In genomic region chr14:67526676-67527459, GRCh38 we compare ENCODE assay signal across 9 cellular contexts. TPM values are rescaled to one million over a fixed set of nuclear protein-coding genes. Genes with fewer than 3 reads are reported as not detected.
DNase-seq lines count a peak whose midpoint lies in the region; ATAC-seq, FAIRE-seq and TF ChIP-seq lines count a peak whose summit lies in the region.
"Had no signal": no experiment of that assay in that cellular context is flagged by ENCODE, and none has a peak within 500 bp of the region (broad histone marks: within the 10 kb centered on the region; RNA-seq: fewer than 3 reads in every experiment).

No MANE protein-coding gene starts in this region.

- peak; percentile 94 for ATAC-seq in K562
- ATAC-seq in HG02642 (IDR thresholded peaks at IDR 0.05; ENCODE audit: poor library complexity, unreplicated experiment): no peak

- H3K9me3 ChIP-seq in Peyer's patch: no peaks in the 10 kb centered on the region
- H3K9me3 ChIP-seq in K562 (replicated peaks; ENCODE audit: control insufficient read depth, insufficient read depth, low read depth, low read length): no peaks in the 10 kb centered on the region
- H3K9me3 ChIP-seq in spleen: no peaks in the 10 kb centered on the region
- H3K9me3 ChIP-seq: BLaER1 treated with 17β-estradiol and CSF1 and Interleukin-3, amounts not matched to agents 10 nM and 100 nM had no signal

- CTCF ChIA-PET in K562 (lab: Yijun Ruan, JAX; ENCODE audit: low intra/inter-chr PET ratio): interaction anchor here (0.6 to 1.5 kb wide), 3 partner anchors 44 to 1060 kb away, joined by 3 to 5 read pairs (median 3); no protein-coding TSS in a partner anchor

- TF ChIP-seq CTCF in Peyer's patch (IDR thresholded peaks at IDR 0.05): peak in 4 of 6 experiments; percentile 65 to 91 (median 82)
- peak; percentile 75 to 90 (median 86) for TF ChIP-seq CTCF in K562 (IDR thresholded peaks at IDR 0.05 in 2 of 3, conservative IDR thresholded peaks at IDR 0.05 in 1 of 3; ENCODE audit: insufficient read depth in 2 of 3, low read depth in 1 of 3, low read length in 3 of 3)
- peak; percentile 2 to 74 (median 61) for TF ChIP-seq CTCF in spleen (IDR thresholded peaks at IDR 0.05 in 8 of 11, conservative IDR thresholded peaks at IDR 0.05 in 3 of 11)

- peak overlapping the region; percentile 46; the same call in 1 of the 2 replicates for H3K4me2 ChIP-seq in K562 (ENCODE audit: insufficient read depth, low read length)
- H3K4me2 ChIP-seq: BLaER1 treated with 17β-estradiol and CSF1 and Interleukin-3, amounts not matched to agents 10 nM and 100 nM had no signal

- intact Hi-C loops in K562 (cut with micrococcal nuclease) (loop anchor here (1.0 kb wide), 3 partner anchors 29 to 177 kb away; no protein-coding TSS in a partner anchor), spleen (cut with DNase I; ENCODE audit: low total_unique reads) (no loop called here)

- peak overlapping the region; percentile 64 for H2AFZ ChIP-seq in K562 (ENCODE audit: low read depth, low read length)

- H3K4me1 ChIP-seq in Peyer's patch (no peaks in the 10 kb centered on the region), K562 (replicated peaks in 1 of 2; ENCODE audit: control insufficient read depth in 2 of 2, insufficient read depth in 2 of 2, low read length in 2 of 2) (no peaks in the 10 kb centered on the region; a peak in 1 of 5 replicates), spleen (peaks cover 0 to 12% (median 0%) of the 10 kb centered on the region in 6 donors)

- no TSS peak for BruUV-seq in K562 (replicated peaks; lab: Mats Ljungman, UMichigan)

- peak; percentile 88 for FAIRE-seq in K562 (lab: Jason Lieb, UNC)

- H3K36me3 ChIP-seq in Peyer's patch: no peaks in the 10 kb centered on the region
- no peaks in the 10 kb centered on the region for H3K36me3 ChIP-seq in K562 (ENCODE audit: control insufficient read depth, insufficient read depth, low read length)
- H3K36me3 ChIP-seq in spleen: no peaks in the 10 kb centered on the region
- H3K36me3 ChIP-seq: BLaER1 treated with 17β-estradiol and CSF1 and Interleukin-3, amounts not matched to agents 10 nM and 100 nM had no signal

- H3K27me3 ChIP-seq in Peyer's patch: no peaks in the 10 kb centered on the region
- H3K27me3 ChIP-seq in K562 (ENCODE audit: control insufficient read depth in 2 of 2, insufficient read depth in 2 of 2, low read length in 2 of 2): peaks cover 6 to 21% of the 10 kb centered on the region in 2 experiments; a peak in 3 of 5 replicates
- peaks cover 0 to 41% (median 0%) of the 10 kb centered on the region in 7 donors for H3K27me3 ChIP-seq in spleen (replicated peaks in 1 of 7)

- H3K9me1 ChIP-seq in K562 (ENCODE audit: control insufficient read depth, insufficient read depth, low read length): no peaks in the 10 kb centered on the region

- no peaks in the 10 kb centered on the region for H3K79me2 ChIP-seq in K562 (ENCODE audit: control insufficient read depth, insufficient read depth, low read length)

- H3K4me3 ChIP-seq in Peyer's patch (no peak overlapping the region), K562 (no peak overlapping the region), spleen (no peak overlapping the region)
- H3K4me3 ChIP-seq: BLaER1 treated with 17β-estradiol and CSF1 and Interleukin-3, amounts not matched to agents 10 nM and 100 nM had no signal

- in situ Hi-C loops in K562 (cut with MboI): loop anchor here (5.0 kb wide), 1 partner anchor 40 kb away; no protein-coding TSS in a partner anchor

- 33% methylated on average over 5 of the region's 8 CpGs for WGBS in K562 (ENCODE audit: insufficient coverage, low coverage, missing lambda C conversion rate)
- WGBS in spleen, 5 donors: 75 to 86% (median 82%) methylated on average over 8 of the region's 8 CpGs

- H3K27ac ChIP-seq in Peyer's patch (no peak overlapping the region), K562 (ENCODE audit: extremely low read depth, low read depth, low read length) (no peak overlapping the region), spleen (no peak overlapping the region)
- H3K27ac ChIP-seq: BLaER1 treated with 17β-estradiol and CSF1 and Interleukin-3, amounts not matched to agents 10 nM and 100 nM had no signal

- POLR2A ChIA-PET in K562 (lab: Yijun Ruan, JAX): interaction anchor here (0.6 to 1.0 kb wide), 4 partner anchors 13 to 73 kb away, joined by 3 read pairs; partner anchors contain the start of gene PIGH

- no peak for TF ChIP-seq EP300 in Ishikawa (IDR thresholded peaks at IDR 0.05; ENCODE audit: borderline replicate concordance)
- TF ChIP-seq EP300 in K562 (IDR thresholded peaks at IDR 0.05; ENCODE audit: low read length): no peak

- DNase-seq in NK-92 treated with Interleukin-12 subunit alpha and Interleukin-12 subunit beta, amount 100 ng/mL, for 24 hours (lab: John Stamatoyannopoulos, UW): peak; percentile 5
- DNase-seq in NK-92 (lab: John Stamatoyannopoulos, UW; ENCODE audit: unreplicated experiment): no peak
- peak; percentile 40 to 76 (median 56) for DNase-seq in Peyer's patch
- DNase-seq in K562 (ENCODE audit: extremely low read depth in 1 of 4, low spot score in 3 of 4): peak; percentile 49 to 68 (median 54)
- DNase-seq in iPS DF 4.7 (ENCODE audit: extremely low read depth, low spot score): peak; percentile 82
- DNase-seq in spleen: no peak

- TF ChIP-seq RAD21 in Ishikawa (IDR thresholded peaks at IDR 0.05; ENCODE audit: low read depth) (peak; percentile 92), K562 (CRISPR knock-in tag; conservative IDR thresholded peaks at IDR 0.05 in 1 of 2, IDR thresholded peaks at IDR 0.05 in 1 of 2) (peak; percentile 63 to 84)

- no peak overlapping the region for H3K9ac ChIP-seq in K562 (ENCODE audit: insufficient read depth in 1 of 2, low read depth in 2 of 2, low read length in 2 of 2)
- H3K9ac ChIP-seq: BLaER1 treated with 17β-estradiol and CSF1 and Interleukin-3, amounts not matched to agents 10 nM and 100 nM had no signal

- no peaks in the 10 kb centered on the region for H4K20me1 ChIP-seq in K562 (replicated peaks; ENCODE audit: control insufficient read depth, insufficient read depth, low read length)

- TF ChIP-seq POLR2A in Peyer's patch (IDR thresholded peaks at IDR 0.05) (no peak), K562 (conservative IDR thresholded peaks at IDR 0.05) (no peak), spleen (IDR thresholded peaks at IDR 0.05) (no peak)

TF ChIP-seq in Ishikawa, 13 proteins besides CTCF, POLR2A, EP300 and RAD21 (continues in another document):
- TF ChIP-seq YY1 (IDR thresholded peaks at IDR 0.05; ENCODE audit: low read depth): no peak

TF ChIP-seq in K562, 482 proteins besides CTCF, POLR2A, EP300 and RAD21 (continues in another document):
- peak; percentile 30; the same call in 1 of the 2 replicates for TF ChIP-seq SMC3 (conservative IDR thresholded peaks at IDR 0.05; ENCODE audit: insufficient read depth, low read depth, low read length)
- peak; percentile 39; the same call in 1 of the 2 replicates for TF ChIP-seq CTBP1 (IDR thresholded peaks at IDR 0.05; ENCODE audit: borderline replicate concordance)
- TF ChIP-seq PYGO2 (tag; IDR thresholded peaks at IDR 0.05): no peak
- TF ChIP-seq NR1H2 (CRISPR knock-in tag; IDR thresholded peaks at IDR 0.05): no peak
- peak in 1 of 2 experiments; percentile 30; a peak in 2 of 4 replicates for TF ChIP-seq FOXK2 (conservative IDR thresholded peaks at IDR 0.05 in 1 of 2, IDR thresholded peaks at IDR 0.05 in 1 of 2; ENCODE audit: low read depth in 2 of 2)

RNA-seq across cellular contexts. Expression of gene PLEKHH1, which starts 6.2 kb away (rescaled TPM):
- total RNA-seq in Peyer's patch (100 to 1,000 TPM in 2 of 4 donors, 10 to 100 TPM in 2; 68.5 to 142 (median 92.0) TPM), K562 (2014; rRNA removed) (2.1 and 2.5 TPM in 2 replicates), K562 (2014; rRNA removed; fragmentation: Illumina TruSeq; extraction: Trizol) (2.9 and 4.0 TPM in 2 replicates), K562 (2015; rRNA removed; fragmentation: Illumina TruSeq; extraction: Trizol) (1.7 and 2.2 TPM in 2 replicates), K562 (2021) (4.3 and 5.7 TPM in 2 replicates), spleen (1 to 10 TPM; 1.7 to 7.1 (median 5.0) TPM)
- total RNA-seq in K562 (2011; cell fraction: chromatin; rRNA removed; ENCODE audit: low replicate concordance): 52.8 and 57.1 TPM in 2 replicates
- 21.8 and 23.4 TPM in 2 replicates for total RNA-seq in K562 (2011; cell fraction: nucleolus; rRNA removed)
- total RNA-seq in K562 (2011; cell fraction: nucleoplasm; rRNA removed): 31.3 and 43.5 TPM in 2 replicates
- polyA plus RNA-seq in K562 (2011; rRNA removed) (3.7 and 6.6 TPM in 2 replicates), K562 (2014; fragmentation: Illumina TruSeq; extraction: Trizol) (3.6 and 5.1 TPM in 2 replicates), K562 (2014; fragmentation: Nextera tagmentation; extraction: Ambion mirVana) (1 to 10 TPM in 1 of 2 experiments, under 1 TPM in 1; 0.76 to 1.3 TPM), K562 (2014; rRNA removed) (5.9 and 6.2 TPM in 2 replicates), spleen (1 to 10 TPM in 2 of 3 donors, under 1 TPM in 1; 0.56 to 5.1 (median 1.1) TPM)
- polyA plus RNA-seq in K562 (2011; cell fraction: cytosol; rRNA removed): 2.3 and 4.4 TPM in 2 replicates
- polyA plus RNA-seq in K562 (2011; cell fraction: nucleus; rRNA removed): 20.3 and 22.6 TPM in 2 replicates
- 2.3 and 6.1 TPM in 2 replicates for polyA plus RNA-seq in K562 (2012)
- polyA minus RNA-seq in K562 (2011; rRNA and poly(A)+ RNA removed): 3.1 and 5.2 TPM in 2 replicates
- 0.86 and 5.0 TPM in 2 replicates for polyA minus RNA-seq in K562 (2011; cell fraction: cytosol; rRNA and poly(A)+ RNA removed)
- polyA minus RNA-seq in K562 (2011; cell fraction: nucleus; rRNA and poly(A)+ RNA removed): 5.9 and 8.3 TPM in 2 replicates

RNA-seq across cellular contexts. Expression of gene TMEM229B, which starts 38.3 kb away (rescaled TPM):
- total RNA-seq in Peyer's patch (10 to 100 TPM in 3 of 4 donors, 1 to 10 TPM in 1; 8.3 to 39.7 (median 31.7) TPM), K562 (2014; rRNA removed) (not detected in 2 replicates), K562 (2014; rRNA removed; fragmentation: Illumina TruSeq; extraction: Trizol) (not detected in 2 replicates), K562 (2015; rRNA removed; fragmentation: Illumina TruSeq; extraction: Trizol) (not detected in 2 replicates), K562 (2021) (0.11 TPM in 1 of 2 replicates, not detected in the other), spleen (10 to 100 TPM; 20.1 to 36.0 (median 29.0) TPM)
- not detected in 2 replicates for total RNA-seq in K562 (2011; cell fraction: chromatin; rRNA removed; ENCODE audit: low replicate concordance)
- total RNA-seq in K562 (2011; cell fraction: nucleolus; rRNA removed): not detected in 2 replicates
- total RNA-seq in K562 (2011; cell fraction: nucleoplasm; rRNA removed): not detected in 2 replicates
- polyA plus RNA-seq in K562 (2011; rRNA removed) (not detected in 2 replicates), K562 (2014; fragmentation: Illumina TruSeq; extraction: Trizol) (not detected in 2 replicates), K562 (2014; fragmentation: Nextera tagmentation; extraction: Ambion mirVana) (not detected), K562 (2014; rRNA removed) (not detected in 2 replicates), spleen (10 to 100 TPM in 1 of 3 donors, 1 to 10 TPM in 2; 3.0 to 10.0 (median 3.4) TPM)
- 0.34 TPM in 1 of 2 replicates, not detected in the other for polyA plus RNA-seq in K562 (2011; cell fraction: cytosol; rRNA removed)
- polyA plus RNA-seq in K562 (2011; cell fraction: nucleus; rRNA removed): 0.03 TPM in 1 of 2 replicates, not detected in the other
- 0.01 and 0.15 TPM in 2 replicates for polyA plus RNA-seq in K562 (2012)
- polyA minus RNA-seq in K562 (2011; rRNA and poly(A)+ RNA removed): not detected in 2 replicates
- polyA minus RNA-seq in K562 (2011; cell fraction: cytosol; rRNA and poly(A)+ RNA removed): not detected in 2 replicates
- polyA minus RNA-seq in K562 (2011; cell fraction: nucleus; rRNA and poly(A)+ RNA removed): 0.13 TPM in 1 of 2 replicates, not detected in the other

Comparison
In these comparisons a context has a peak if more than half of its experiments do, and no peak if none do; other contexts are left out.
1. DNase-seq: peak in NK-92 treated with Interleukin-12 subunit alpha and Interleukin-12 subunit beta, amount 100 ng/mL, for 24 hours (single experiment), Peyer's patch (3 of 3), K562 (4 of 4) and iPS DF 4.7 (single experiment); none in NK-92 (single experiment) and spleen (single experiment).
2. RNA of gene TMEM229B, which starts 38.3 kb away (total RNA-seq): 8.3 to 39.7 TPM in Peyer's patch and 20.1 to 36.0 TPM in spleen; 0.11 TPM in K562; every median in the first group is over 4 times any median in the second.
3. Peak in every context shown above with its lines, with median percentiles within 50 percentile points of each other: CTCF ChIP-seq.